Comparison of ENCODE assay signal across 1 cellular context in the genomic region with DNA sequence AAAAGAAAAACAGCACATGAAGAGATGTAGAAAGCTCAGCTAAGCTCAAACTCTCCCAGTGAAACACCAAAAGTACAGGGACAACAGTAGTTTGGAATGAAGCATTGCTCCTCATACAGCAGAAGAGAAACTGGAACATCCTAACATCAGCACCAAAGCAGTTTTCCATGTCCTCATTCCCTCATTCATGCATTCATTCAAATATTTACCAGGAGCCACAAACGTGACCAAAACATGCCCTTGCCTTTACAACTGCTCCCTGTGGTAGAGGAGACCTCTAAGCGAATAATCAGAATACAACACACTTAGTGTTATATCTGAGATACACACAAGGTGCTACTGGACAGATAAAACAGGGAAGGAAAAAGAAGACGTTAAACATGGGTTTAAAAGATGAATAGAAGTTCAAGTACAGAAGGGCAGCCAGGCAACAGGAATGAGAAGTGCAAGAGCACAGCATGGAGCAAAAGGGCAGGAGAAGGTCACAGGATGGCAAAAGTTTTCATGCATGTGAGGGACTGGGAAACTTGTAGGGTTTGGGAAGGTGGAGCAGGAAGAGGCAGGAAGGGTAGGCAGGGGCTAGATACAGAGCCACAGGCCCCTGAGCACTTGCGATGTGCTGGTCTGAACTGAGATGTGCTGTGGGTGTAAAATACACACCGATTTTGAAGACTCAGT.
TF ChIP-seq lines count a peak whose summit lies in the region.

No MANE protein-coding gene starts in this region.

TF ChIP-seq in A549, 52 proteins besides CTCF, POLR2A, EP300 and RAD21 (continued from another document):
- TF ChIP-seq, protein P1, sequence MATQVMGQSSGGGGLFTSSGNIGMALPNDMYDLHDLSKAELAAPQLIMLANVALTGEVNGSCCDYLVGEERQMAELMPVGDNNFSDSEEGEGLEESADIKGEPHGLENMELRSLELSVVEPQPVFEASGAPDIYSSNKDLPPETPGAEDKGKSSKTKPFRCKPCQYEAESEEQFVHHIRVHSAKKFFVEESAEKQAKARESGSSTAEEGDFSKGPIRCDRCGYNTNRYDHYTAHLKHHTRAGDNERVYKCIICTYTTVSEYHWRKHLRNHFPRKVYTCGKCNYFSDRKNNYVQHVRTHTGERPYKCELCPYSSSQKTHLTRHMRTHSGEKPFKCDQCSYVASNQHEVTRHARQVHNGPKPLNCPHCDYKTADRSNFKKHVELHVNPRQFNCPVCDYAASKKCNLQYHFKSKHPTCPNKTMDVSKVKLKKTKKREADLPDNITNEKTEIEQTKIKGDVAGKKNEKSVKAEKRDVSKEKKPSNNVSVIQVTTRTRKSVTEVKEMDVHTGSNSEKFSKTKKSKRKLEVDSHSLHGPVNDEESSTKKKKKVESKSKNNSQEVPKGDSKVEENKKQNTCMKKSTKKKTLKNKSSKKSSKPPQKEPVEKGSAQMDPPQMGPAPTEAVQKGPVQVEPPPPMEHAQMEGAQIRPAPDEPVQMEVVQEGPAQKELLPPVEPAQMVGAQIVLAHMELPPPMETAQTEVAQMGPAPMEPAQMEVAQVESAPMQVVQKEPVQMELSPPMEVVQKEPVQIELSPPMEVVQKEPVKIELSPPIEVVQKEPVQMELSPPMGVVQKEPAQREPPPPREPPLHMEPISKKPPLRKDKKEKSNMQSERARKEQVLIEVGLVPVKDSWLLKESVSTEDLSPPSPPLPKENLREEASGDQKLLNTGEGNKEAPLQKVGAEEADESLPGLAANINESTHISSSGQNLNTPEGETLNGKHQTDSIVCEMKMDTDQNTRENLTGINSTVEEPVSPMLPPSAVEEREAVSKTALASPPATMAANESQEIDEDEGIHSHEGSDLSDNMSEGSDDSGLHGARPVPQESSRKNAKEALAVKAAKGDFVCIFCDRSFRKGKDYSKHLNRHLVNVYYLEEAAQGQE (IDR thresholded peaks at IDR 0.05), result no peak
- TF ChIP-seq, protein P2, sequence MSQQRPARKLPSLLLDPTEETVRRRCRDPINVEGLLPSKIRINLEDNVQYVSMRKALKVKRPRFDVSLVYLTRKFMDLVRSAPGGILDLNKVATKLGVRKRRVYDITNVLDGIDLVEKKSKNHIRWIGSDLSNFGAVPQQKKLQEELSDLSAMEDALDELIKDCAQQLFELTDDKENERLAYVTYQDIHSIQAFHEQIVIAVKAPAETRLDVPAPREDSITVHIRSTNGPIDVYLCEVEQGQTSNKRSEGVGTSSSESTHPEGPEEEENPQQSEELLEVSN (IDR thresholded peaks at IDR 0.05; ENCODE audit: borderline replicate concordance, low read depth), result no peak
- TF ChIP-seq FOSL2 (IDR thresholded peaks at IDR 0.05), result no peak
- TF ChIP-seq FOSL2 (CRISPR knock-in tag; IDR thresholded peaks at IDR 0.05), result no peak
- TF ChIP-seq RCOR1 (IDR thresholded peaks at IDR 0.05; ENCODE audit: low read depth, low read length), result no peak
